In the genomic region with DNA sequence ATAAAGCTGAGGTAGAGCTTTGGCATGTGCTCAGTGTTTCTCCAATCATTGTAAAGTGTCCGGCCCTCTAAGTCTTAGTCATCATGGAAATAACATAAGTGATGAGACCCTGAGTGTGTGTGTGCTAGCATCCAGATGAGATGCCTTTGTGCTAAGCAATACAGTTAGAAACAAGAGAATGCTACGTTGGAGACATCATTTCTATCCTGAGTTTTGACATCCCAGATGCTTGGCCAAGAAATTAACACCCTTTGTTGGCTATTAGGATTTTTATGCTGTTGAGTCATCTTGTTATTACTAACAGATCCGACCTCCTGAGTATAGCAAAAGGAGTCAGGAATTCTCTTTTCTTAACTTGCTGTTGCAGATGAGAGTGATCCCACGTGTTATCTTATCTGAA, we compare ENCODE assay signal across 17 cellular contexts.
A peak's percentile ranks its signal among the peaks of the same experiment; 100 is the strongest.
DNase-seq lines count a peak whose midpoint lies in the region; ATAC-seq and TF ChIP-seq lines count a peak whose summit lies in the region.
"Had no signal": no experiment of that assay in that cellular context is flagged by ENCODE, and none has a peak within 500 bp of the region (broad histone marks: within the 10 kb centered on the region; RNA-seq: fewer than 3 reads in every experiment).

No MANE protein-coding gene starts in this region.

- ATAC-seq in foreskin keratinocyte = peak; percentile 66
- no peak for ATAC-seq in HG02981 (IDR thresholded peaks at IDR 0.05; ENCODE audit: unreplicated experiment)
- ATAC-seq in GM21515 (IDR thresholded peaks at IDR 0.05; ENCODE audit: unreplicated experiment) = no peak
- ATAC-seq: PC-3 had no signal

- TF ChIP-seq CTCF in choroid plexus epithelial cell (conservative IDR thresholded peaks at IDR 0.05; ENCODE audit: low read depth, low read length) (no peak), foreskin keratinocyte (conservative IDR thresholded peaks at IDR 0.05) (no peak)

- DNase-seq in A172 (ENCODE audit: low spot score) = peak; percentile 36
- DNase-seq in NCI-H226 = peak; percentile 95
- peak; percentile 28 for DNase-seq in choroid plexus epithelial cell (ENCODE audit: low read depth)
- peak; percentile 70 to 74 for DNase-seq in foreskin keratinocyte
- DNase-seq in 8988T = no peak
- no peak for DNase-seq in activated CD8-positive, alpha-beta memory T cell treated with anti-CD3 and anti-CD28 coated beads, Interleukin-2, amount 50 U/mL, for 4 hours
- DNase-seq: CD8-positive, alpha-beta memory T cell; H7; HFFc6; NCI-H1436; NCI-H2029; NCI-H526; PC-3 had no signal

- no peaks in the 10 kb centered on the region for H3K27me3 ChIP-seq in foreskin keratinocyte
- H3K27me3 ChIP-seq: BLaER1 treated with 17β-estradiol and CSF1 and Interleukin-3, amounts not matched to agents 10 nM and 100 nM had no signal

- H3K27ac ChIP-seq in foreskin keratinocyte = no peak overlapping the region
- H3K27ac ChIP-seq: BLaER1 treated with 17β-estradiol and CSF1 and Interleukin-3, amounts not matched to agents 10 nM and 100 nM; RWPE1 had no signal

- peaks cover 13% of the 10 kb centered on the region for H3K4me1 ChIP-seq in foreskin keratinocyte

- H3K4me3 ChIP-seq in choroid plexus epithelial cell (ENCODE audit: low read depth, low read length) = no peak overlapping the region
- H3K4me3 ChIP-seq: BLaER1 treated with 17β-estradiol and CSF1 and Interleukin-3, amounts not matched to agents 10 nM and 100 nM had no signal

Comparison
In these comparisons a context has a peak if more than half of its experiments do, and no peak if none do; other contexts are left out.
1. DNase-seq: peak in A172 (single experiment), NCI-H226 (single experiment), choroid plexus epithelial cell (single experiment) and foreskin keratinocyte (2 of 2); none in 8988T (single experiment) and activated CD8-positive, alpha-beta memory T cell treated with anti-CD3 and anti-CD28 coated beads, Interleukin-2, amount 50 U/mL, for 4 hours (single experiment).